Comparison of ENCODE assay signal across 4 cellular contexts in the genomic region with DNA sequence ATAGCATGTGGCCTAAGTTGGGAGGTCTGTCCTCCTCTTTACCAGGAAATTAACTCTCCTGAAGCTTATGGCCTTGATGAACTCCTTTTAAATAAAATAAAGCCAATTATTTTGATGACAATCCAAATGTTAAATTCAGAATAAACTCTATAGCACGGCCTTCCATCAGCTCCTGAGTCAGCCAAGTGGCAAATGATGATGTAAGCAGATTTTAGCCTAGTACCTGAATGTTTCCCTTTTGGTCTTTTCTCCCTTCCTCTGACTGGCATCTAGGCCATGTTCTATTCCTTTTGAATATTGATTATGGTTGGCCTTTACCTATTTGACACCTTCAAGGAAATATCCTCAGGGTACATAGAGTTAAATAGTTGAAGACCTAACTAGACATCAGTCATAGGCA.
TF ChIP-seq lines count a peak whose summit lies in the region.

No MANE protein-coding gene starts in this region.

TF ChIP-seq in A549, 52 proteins besides CTCF, POLR2A, EP300 and RAD21:
- TF ChIP-seq MAFK (IDR thresholded peaks at IDR 0.05; ENCODE audit: partially characterized antibody) (peak; percentile 67), SREBF2 (IDR thresholded peaks at IDR 0.05) (no peak), HDAC2 (IDR thresholded peaks at IDR 0.05) (no peak)

TF ChIP-seq in IMR-90, 13 proteins besides CTCF, POLR2A, EP300 and RAD21:
- TF ChIP-seq MAFK (IDR thresholded peaks at IDR 0.05; ENCODE audit: low read depth, low read length), result peak; percentile 83
- TF ChIP-seq RCOR1 (IDR thresholded peaks at IDR 0.05; ENCODE audit: insufficient replicate concordance, low read length), result no peak

TF ChIP-seq in H1, 55 proteins besides CTCF, POLR2A, EP300 and RAD21:
- TF ChIP-seq FOSL1 (IDR thresholded peaks at IDR 0.05; ENCODE audit: insufficient read depth, low read depth, low read length) (no peak), BACH1 (IDR thresholded peaks at IDR 0.05; ENCODE audit: low read length) (0 out of 2 replicates have a peak, but pooled peaks have one; percentile 15), SAP30 (IDR thresholded peaks at IDR 0.05; ENCODE audit: insufficient read depth, insufficient replicate concordance, low read length) (no peak), MAFK (IDR thresholded peaks at IDR 0.05; ENCODE audit: low read depth, low read length) (peak; percentile 40; the same call in 1 of the 2 replicates)
TF ChIP-seq in H1: peak in this region for 2.

TF ChIP-seq in neural cell, 6 proteins besides CTCF, POLR2A, EP300 and RAD21:
- TF ChIP-seq TAF1 (IDR thresholded peaks at IDR 0.05; ENCODE audit: low read depth) (no peak), POLR2AphosphoS5 (IDR thresholded peaks at IDR 0.05) (no peak), SMC3 (conservative IDR thresholded peaks at IDR 0.05; ENCODE audit: poor library complexity) (no peak), EZH2 (IDR thresholded peaks at IDR 0.05; ENCODE audit: borderline replicate concordance, insufficient read depth, low read length, poor library complexity, severe bottlenecking) (no peak)
TF ChIP-seq in neural cell: peak in this region for 0.
